Comparison of ENCODE assay signal across 24 cellular contexts in the genomic region with DNA sequence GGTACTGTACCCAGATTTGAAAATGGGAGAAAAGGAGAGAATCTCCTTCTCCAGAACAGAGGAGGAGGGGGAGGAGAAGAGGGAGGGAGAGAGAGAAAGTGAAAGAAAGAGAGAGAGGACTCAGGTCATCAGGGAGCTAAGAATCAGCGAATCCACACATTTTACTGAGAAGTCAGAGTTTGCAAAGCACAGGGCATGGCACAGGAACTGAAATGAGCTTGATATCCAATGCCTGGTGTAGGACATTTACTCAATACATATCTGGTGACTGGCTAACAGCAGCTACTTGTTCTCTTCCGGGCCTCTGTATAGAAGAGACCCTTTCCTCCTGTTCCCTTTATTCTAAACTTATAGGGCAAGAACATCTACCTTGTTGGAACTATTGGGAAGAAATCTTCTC.
"Had no signal": no experiment of that assay in that cellular context is flagged by ENCODE, and none has a peak within 500 bp of the region (broad histone marks: within the 10 kb centered on the region; RNA-seq: fewer than 3 reads in every experiment).

No MANE protein-coding gene starts in this region.

- H3K4me3 ChIP-seq: heart left ventricle, left lung, lung, mucosa of descending colon, spleen, thoracic aorta had no signal

- H3K36me3 ChIP-seq: heart left ventricle, left lung, spleen, thoracic aorta had no signal

- H3K4me3 Mint-ChIP-seq: activated CD4-positive, alpha-beta memory T cell treated with anti-CD3 and anti-CD28 coated beads, Interleukin-2, amount 10 ng/mL, durations not matched to agents 7 days and 5 days; activated CD4-positive, alpha-beta T cell treated with anti-CD3 and anti-CD28 coated beads, Interleukin-2, amount 10 ng/mL, durations not matched to agents 7 days and 5 days; activated naive CD4-positive, alpha-beta T cell treated with anti-CD3 and anti-CD28 coated beads, Interleukin-2, amount 50 U/mL, for 24 hours; activated naive CD8-positive, alpha-beta T cell treated with anti-CD3 and anti-CD28 coated beads, Interleukin-2, amount 50 U/mL, for 24 hours; activated T-cell treated with anti-CD3 and anti-CD28 coated beads, Interleukin-2, amount 50 U/mL, for 4 hours; activated T-helper 17 cell treated with anti-CD3 and anti-CD28 coated beads, Interleukin-2, amount 50 U/mL, for 72 hours; central memory CD8-positive, alpha-beta T cell; nephron had no signal

- H3K4me1 ChIP-seq: heart left ventricle, left lung, spleen had no signal

- DNase-seq: activated CD4-positive, alpha-beta memory T cell treated with anti-CD3 and anti-CD28 coated beads, Interleukin-2, amount 10 ng/mL, durations not matched to agents 7 days and 5 days; activated CD4-positive, alpha-beta T cell treated with anti-CD3 and anti-CD28 coated beads, Interleukin-2, amount 10 ng/mL, durations not matched to agents 7 days and 5 days; activated CD4-positive, CD25-positive, alpha-beta regulatory T cell treated with anti-CD3 and anti-CD28 coated beads, Interleukin-2, amount 50 U/mL, for 72 hours; activated gamma-delta T cell treated with Interleukin-2 at 50 U/mL for 16 hours; activated naive CD8-positive, alpha-beta T cell treated with anti-CD3 and anti-CD28 coated beads, Interleukin-2, amount 50 U/mL, for 24 hours; activated T-cell treated with anti-CD3 and anti-CD28 coated beads, Interleukin-2, amount 50 U/mL, for 4 hours; effector CD8-positive, alpha-beta T cell; foreskin fibroblast; heart left ventricle; left lung; posterior cingulate gyrus; right cardiac atrium; spleen; stimulated activated naive CD8-positive, alpha-beta T cell treated with anti-CD3 and anti-CD28 coated beads, Interleukin-15, Interleukin-2, amounts not matched to agents 100 U/mL and 50 U/mL, for 24 hours; T-helper 2 cell had no signal

- H3K4me1 Mint-ChIP-seq: activated CD4-positive, alpha-beta memory T cell treated with anti-CD3 and anti-CD28 coated beads, Interleukin-2, amount 10 ng/mL, durations not matched to agents 7 days and 5 days; activated CD4-positive, alpha-beta T cell treated with anti-CD3 and anti-CD28 coated beads, Interleukin-2, amount 10 ng/mL, durations not matched to agents 7 days and 5 days; activated naive CD8-positive, alpha-beta T cell treated with anti-CD3 and anti-CD28 coated beads, Interleukin-2, amount 50 U/mL, for 24 hours; activated T-helper 17 cell treated with anti-CD3 and anti-CD28 coated beads, Interleukin-2, amount 50 U/mL, for 72 hours; central memory CD8-positive, alpha-beta T cell; nephron had no signal

- H3K27ac Mint-ChIP-seq: activated CD4-positive, alpha-beta memory T cell treated with anti-CD3 and anti-CD28 coated beads, Interleukin-2, amount 10 ng/mL, durations not matched to agents 7 days and 5 days; activated CD4-positive, alpha-beta T cell treated with anti-CD3 and anti-CD28 coated beads, Interleukin-2, amount 10 ng/mL, durations not matched to agents 7 days and 5 days; activated naive CD4-positive, alpha-beta T cell treated with anti-CD3 and anti-CD28 coated beads, Interleukin-2, amount 50 U/mL, for 24 hours; activated naive CD8-positive, alpha-beta T cell treated with anti-CD3 and anti-CD28 coated beads, Interleukin-2, amount 50 U/mL, for 24 hours; activated T-helper 17 cell treated with anti-CD3 and anti-CD28 coated beads, Interleukin-2, amount 50 U/mL, for 72 hours; nephron had no signal

- H3K9me3 Mint-ChIP-seq: activated T-helper 17 cell treated with anti-CD3 and anti-CD28 coated beads, Interleukin-2, amount 50 U/mL, for 72 hours had no signal

- ATAC-seq: activated naive CD8-positive, alpha-beta T cell treated with anti-CD3 and anti-CD28 coated beads, Interleukin-2, amount 50 U/mL, for 24 hours; activated T-cell treated with anti-CD3 and anti-CD28 coated beads, Interleukin-2, amount 50 U/mL, for 4 hours; activated T-helper 17 cell treated with anti-CD3 and anti-CD28 coated beads, Interleukin-2, amount 50 U/mL, for 72 hours; heart left ventricle; left lung; mucosa of descending colon; right cardiac atrium; stimulated activated naive CD8-positive, alpha-beta T cell treated with anti-CD3 and anti-CD28 coated beads, Interleukin-15, Interleukin-2, amounts not matched to agents 100 U/mL and 50 U/mL, for 24 hours had no signal

- H3K27me3 ChIP-seq: heart left ventricle, left lung, spleen had no signal

- H3K27me3 Mint-ChIP-seq: activated naive CD4-positive, alpha-beta T cell treated with anti-CD3 and anti-CD28 coated beads, Interleukin-2, amount 50 U/mL, for 24 hours; central memory CD8-positive, alpha-beta T cell had no signal

- H3K36me3 Mint-ChIP-seq: activated naive CD4-positive, alpha-beta T cell treated with anti-CD3 and anti-CD28 coated beads, Interleukin-2, amount 50 U/mL, for 24 hours had no signal

- H3K27ac ChIP-seq: epithelial cell of prostate, heart left ventricle, left lung, spleen, thoracic aorta, VCaP had no signal
